In the genomic region with DNA sequence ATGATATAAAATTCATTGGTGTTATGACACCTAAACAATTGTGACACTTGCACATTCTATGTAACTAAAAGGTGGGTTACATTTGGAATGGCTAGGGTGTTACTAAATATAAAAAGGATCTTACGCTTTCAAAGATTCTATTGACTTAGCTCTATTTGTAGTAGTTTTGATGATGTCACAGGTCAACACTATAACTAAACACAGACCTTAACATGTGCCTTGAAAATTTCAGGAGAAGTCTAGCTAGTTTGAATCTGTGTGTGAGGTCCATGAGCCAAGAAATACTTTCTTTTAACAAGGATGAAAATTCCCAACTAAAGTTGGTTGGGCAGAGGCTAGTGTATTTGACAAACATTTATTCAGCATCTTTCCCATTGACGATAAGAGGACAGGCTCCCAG, we compare ENCODE assay signal across 5 cellular contexts.
"Had no signal": no experiment of that assay in that cellular context is flagged by ENCODE, and none has a peak within 500 bp of the region (broad histone marks: within the 10 kb centered on the region; RNA-seq: fewer than 3 reads in every experiment).

No MANE protein-coding gene starts in this region.

- H3K27ac ChIP-seq: GM23248 had no signal

- H3K4me1 Mint-ChIP-seq: IgD-negative memory B cell had no signal

- H3K27ac Mint-ChIP-seq: H9, IgD-negative memory B cell had no signal

- H2AFZ ChIP-seq: GM23248 had no signal

- H3K9me3 Mint-ChIP-seq: H9 had no signal

- H3K36me3 Mint-ChIP-seq: IgD-negative memory B cell had no signal

- H3K4me3 ChIP-seq: GM23248 had no signal

- H3K27me3 Mint-ChIP-seq: IgD-negative memory B cell had no signal

- H3K4me3 Mint-ChIP-seq: H9, IgD-negative memory B cell had no signal

- DNase-seq: GM23248, H9, HCEC 1CT, KG1 had no signal
